Comparison of ENCODE assay signal across 8 cellular contexts in the genomic region with DNA sequence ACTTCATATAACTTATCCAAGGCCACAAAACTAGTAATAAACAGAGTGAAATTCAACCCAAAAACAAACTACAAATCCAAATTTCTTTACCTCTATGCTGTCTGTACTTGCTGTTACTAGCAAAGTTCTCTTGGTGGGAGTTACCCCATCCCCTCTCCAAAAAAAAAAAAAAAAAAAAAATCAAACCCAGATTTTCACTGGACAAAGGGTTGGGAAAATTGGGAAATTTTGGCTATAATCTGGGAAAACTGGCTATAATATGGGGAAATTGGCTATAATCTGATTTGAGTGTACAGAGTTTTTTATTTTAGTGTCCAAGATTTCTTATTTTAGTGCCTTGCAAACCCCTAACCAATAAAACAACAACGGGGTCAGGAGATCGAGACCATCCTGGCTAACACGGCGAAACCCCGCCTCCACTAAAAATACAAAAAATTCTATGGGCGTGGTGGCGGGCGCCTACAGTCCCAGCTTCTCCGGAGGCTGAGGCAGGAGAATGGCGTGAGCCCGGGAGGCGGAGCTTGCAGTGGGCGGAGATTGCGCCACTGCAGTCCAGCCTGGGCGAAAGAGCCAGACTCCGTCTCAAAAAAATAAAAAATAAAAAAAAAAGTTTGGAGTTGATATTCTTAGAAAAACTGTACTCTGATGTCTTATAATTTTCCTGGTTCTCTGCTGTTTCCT.
A peak's percentile ranks its signal among the peaks of the same experiment; 100 is the strongest.
DNase-seq lines count a peak whose midpoint lies in the region; ATAC-seq and TF ChIP-seq lines count a peak whose summit lies in the region.

No MANE protein-coding gene starts in this region.

- no CpG with 5 or more reads among the region's 16 CpGs for WGBS in H9 (ENCODE audit: extremely low coverage, insufficient read length, low lambda C conversion rate)
- WGBS in smooth muscle cell (ENCODE audit: low lambda C conversion rate) = 36% methylated on average over 16 of the region's 16 CpGs

- no peak overlapping the region for H2AK5ac ChIP-seq in H9 (ENCODE audit: insufficient read length, low read length)

- no peak overlapping the region for H2BK120ac ChIP-seq in H9 (ENCODE audit: low read depth, low read length, poor library complexity, severe bottlenecking)

- H3K4me3 ChIP-seq in smooth muscle cell = no peak overlapping the region
- no peak overlapping the region; the same call in 1 of the 2 replicates for H3K4me3 ChIP-seq in H7 (ENCODE audit: insufficient read depth, low read depth, low read length)

- H4K20me1 ChIP-seq in H9 (ENCODE audit: control insufficient read depth, insufficient read depth, insufficient read length) (no peaks in the 10 kb centered on the region), smooth muscle cell (ENCODE audit: low read depth) (no peaks in the 10 kb centered on the region)

- no peak overlapping the region for H4K5ac ChIP-seq in H9 (ENCODE audit: insufficient read length, low read depth, low read length)

- H2BK15ac ChIP-seq in H9 (ENCODE audit: low read depth, low read length) = no peak overlapping the region

- H3K79me1 ChIP-seq in H9 (ENCODE audit: insufficient read depth, low read depth, low read length, poor library complexity, severe bottlenecking) = no peaks in the 10 kb centered on the region

- DNase-seq in H9 (peak; percentile 91), T-cell (no peak), glutamatergic neuron (peak; percentile 46), smooth muscle cell (lab: John Stamatoyannopoulos, UW; ENCODE audit: unreplicated experiment) (no peak), H7 (no peak), cerebellar nuclear complex (lab: John Stamatoyannopoulos, UW) (no peak)
- DNase-seq in activated naive CD8-positive, alpha-beta T cell treated with anti-CD3 and anti-CD28 coated beads for 36 hours = no peak

- CTCF ChIA-PET in T-cell (lab: Charles Lee) = interaction anchor here in 1 of 2 donors (1.2 kb wide), 1 partner anchor 223 kb away, joined by 4 read pairs; no protein-coding TSS in a partner anchor

- peaks cover 18 to 25% of the 10 kb centered on the region in 2 experiments for H3K4me1 Mint-ChIP-seq in H9
- H3K4me1 Mint-ChIP-seq in T-cell = peaks cover 50 to 83% (median 73%) of the 10 kb centered on the region in 3 donors
- H3K4me1 Mint-ChIP-seq in glutamatergic neuron (ENCODE audit: low read depth, unreplicated experiment) = peaks cover 28% of the 10 kb centered on the region
- peaks cover 26% of the 10 kb centered on the region for H3K4me1 Mint-ChIP-seq in activated naive CD8-positive, alpha-beta T cell treated with anti-CD3 and anti-CD28 coated beads for 36 hours

- no peak overlapping the region for H3K23ac ChIP-seq in H9 (ENCODE audit: insufficient read length, low read depth, low read length)

- ATAC-seq in T-cell (replicated peaks in 1 of 4) (no peak), HG02981 (IDR thresholded peaks at IDR 0.05; ENCODE audit: unreplicated experiment) (no peak)

- H3T11ph ChIP-seq in H9 (ENCODE audit: low read length) = no peak overlapping the region

- H3K9me3 Mint-ChIP-seq in H9 (peaks cover 0 to 7% of the 10 kb centered on the region in 2 experiments; a peak in 2 of 5 replicates), T-cell (no peaks in the 10 kb centered on the region), glutamatergic neuron (ENCODE audit: unreplicated experiment) (peaks cover 2% of the 10 kb centered on the region)
- H3K9me3 Mint-ChIP-seq in activated naive CD8-positive, alpha-beta T cell treated with anti-CD3 and anti-CD28 coated beads for 36 hours = no peaks in the 10 kb centered on the region

- no peak overlapping the region for H3K9ac ChIP-seq in H9 (ENCODE audit: extremely low read depth, insufficient read length, low read length)
- peak overlapping the region; percentile 59 for H3K9ac ChIP-seq in smooth muscle cell (ENCODE audit: low read depth)

- H2AFZ ChIP-seq in H9 (ENCODE audit: low read length) = no peak overlapping the region
- H2AFZ ChIP-seq in smooth muscle cell (ENCODE audit: low read depth) = peak overlapping the region; percentile 61

- H3K56ac ChIP-seq in H9 (ENCODE audit: insufficient read length, low read depth, low read length) = no peak overlapping the region

- H3K23me2 ChIP-seq in H9 (ENCODE audit: insufficient read length, low read depth, low read length, poor library complexity, severe bottlenecking) = no peaks in the 10 kb centered on the region

- no peak overlapping the region for H2BK12ac ChIP-seq in H9 (ENCODE audit: insufficient read length, low read depth, low read length)

- 0 out of 5 replicates have a peak overlapping the region, but pooled peaks of 1 of the 2 experiments have one; percentile 26 for H3K4me3 Mint-ChIP-seq in H9
- no peak overlapping the region for H3K4me3 Mint-ChIP-seq in T-cell
- H3K4me3 Mint-ChIP-seq in glutamatergic neuron (ENCODE audit: unreplicated experiment) = no peak overlapping the region
- no peak overlapping the region for H3K4me3 Mint-ChIP-seq in activated naive CD8-positive, alpha-beta T cell treated with anti-CD3 and anti-CD28 coated beads for 36 hours

- no peak for TF ChIP-seq CTCF in H9 (conservative IDR thresholded peaks at IDR 0.05)
- no peak for TF ChIP-seq CTCF in glutamatergic neuron (IDR thresholded peaks at IDR 0.05; ENCODE audit: partially characterized antibody, unreplicated experiment)
- TF ChIP-seq CTCF in smooth muscle cell (IDR thresholded peaks at IDR 0.05; ENCODE audit: borderline replicate concordance, insufficient read depth, poor library complexity, severe bottlenecking) = no peak

- no peak overlapping the region for H3K14ac ChIP-seq in H9 (ENCODE audit: insufficient read depth, low read length)

- H3K36me3 Mint-ChIP-seq in H9 (ENCODE audit: insufficient read depth in 1 of 3, low read depth in 3 of 3) = peaks cover 0 to 2% (median 0%) of the 10 kb centered on the region in 3 experiments; a peak in 1 of 7 replicates
- peaks cover 11% of the 10 kb centered on the region for H3K36me3 Mint-ChIP-seq in T-cell
- no peaks in the 10 kb centered on the region for H3K36me3 Mint-ChIP-seq in glutamatergic neuron (ENCODE audit: unreplicated experiment)
- peaks cover 1% of the 10 kb centered on the region for H3K36me3 Mint-ChIP-seq in activated naive CD8-positive, alpha-beta T cell treated with anti-CD3 and anti-CD28 coated beads for 36 hours

- H3K27me3 ChIP-seq in H9 (ENCODE audit: insufficient read depth, low read length) (no peaks in the 10 kb centered on the region), smooth muscle cell (ENCODE audit: low read depth) (no peaks in the 10 kb centered on the region), H7 (ENCODE audit: control insufficient read depth, insufficient read depth, low read length) (no peaks in the 10 kb centered on the region)

- H3K4me1 ChIP-seq in H9 (ENCODE audit: insufficient read depth, low read length) (peaks cover 10% of the 10 kb centered on the region), smooth muscle cell (ENCODE audit: low read depth) (peaks cover 5% of the 10 kb centered on the region)

- H3K4me2 ChIP-seq in H9 (ENCODE audit: insufficient read depth, insufficient read length, low read length) = no peak overlapping the region
- peak overlapping the region; percentile 80 for H3K4me2 ChIP-seq in smooth muscle cell

- H3F3A ChIP-seq in smooth muscle cell (ENCODE audit: low read depth) = peaks cover 13% of the 10 kb centered on the region

- H3K27ac ChIP-seq in H9 (ENCODE audit: insufficient read length, low read depth, low read length) (no peak overlapping the region), smooth muscle cell (ENCODE audit: low read depth) (peak overlapping the region; percentile 93)

- H4K91ac ChIP-seq in H9 (ENCODE audit: insufficient read length, low read depth, low read length) = no peak overlapping the region

- no peaks in the 10 kb centered on the region for H3K79me2 ChIP-seq in H9 (ENCODE audit: insufficient read depth, low read length)
- H3K79me2 ChIP-seq in smooth muscle cell (ENCODE audit: low read depth) = no peaks in the 10 kb centered on the region

- POLR2A ChIA-PET in T-cell (lab: Charles Lee) = no interaction called here

- H3K9me3 ChIP-seq in H9 (ENCODE audit: control insufficient read depth, low read depth, low read length) (no peaks in the 10 kb centered on the region), smooth muscle cell (replicated peaks; ENCODE audit: low read depth) (no peaks in the 10 kb centered on the region)

- no peaks in the 10 kb centered on the region for H3K36me3 ChIP-seq in smooth muscle cell (ENCODE audit: low read depth)
- no peaks in the 10 kb centered on the region for H3K36me3 ChIP-seq in H7 (replicated peaks; ENCODE audit: control insufficient read depth, insufficient read depth, low read length)

- no peak overlapping the region for H3K18ac ChIP-seq in H9 (ENCODE audit: insufficient read length, low read depth, low read length)

- H3K27me3 Mint-ChIP-seq in H9 (ENCODE audit: low read depth) = no peaks in the 10 kb centered on the region
- no peaks in the 10 kb centered on the region for H3K27me3 Mint-ChIP-seq in T-cell
- H3K27me3 Mint-ChIP-seq in glutamatergic neuron (ENCODE audit: unreplicated experiment) = peaks cover 2% of the 10 kb centered on the region
- no peaks in the 10 kb centered on the region for H3K27me3 Mint-ChIP-seq in activated naive CD8-positive, alpha-beta T cell treated with anti-CD3 and anti-CD28 coated beads for 36 hours

- H2BK5ac ChIP-seq in H9 (ENCODE audit: insufficient read length, low read length) = no peak overlapping the region

- no peak overlapping the region for H2BK20ac ChIP-seq in H9 (ENCODE audit: low read depth, low read length, poor library complexity, severe bottlenecking)

- no peak overlapping the region for H3K4ac ChIP-seq in H9 (ENCODE audit: low read depth, low read length)

- no peak overlapping the region for H3K27ac Mint-ChIP-seq in H9
- H3K27ac Mint-ChIP-seq in T-cell = peak overlapping the region; percentile 81
- no peak overlapping the region for H3K27ac Mint-ChIP-seq in glutamatergic neuron (ENCODE audit: unreplicated experiment)
- no peak overlapping the region for H3K27ac Mint-ChIP-seq in activated naive CD8-positive, alpha-beta T cell treated with anti-CD3 and anti-CD28 coated beads for 36 hours

- no peak overlapping the region for H4K8ac ChIP-seq in H9 (replicated peaks; ENCODE audit: insufficient read length, low read depth, low read length)

Comparison
In these comparisons a context has a peak if more than half of its experiments do, and no peak if none do; other contexts are left out.
1. DNase-seq: peak in H9 (single experiment) and glutamatergic neuron (single experiment); none in T-cell (0 of 34), smooth muscle cell (single experiment), H7 (single experiment), cerebellar nuclear complex (0 of 2) and activated naive CD8-positive, alpha-beta T cell treated with anti-CD3 and anti-CD28 coated beads for 36 hours (single experiment).
2. H3K27ac Mint-ChIP-seq: peak in T-cell (2 of 2); none in H9 (0 of 3), glutamatergic neuron (single experiment) and activated naive CD8-positive, alpha-beta T cell treated with anti-CD3 and anti-CD28 coated beads for 36 hours (single experiment).